ENCODE assay signal across 12 cellular contexts in genomic region chr12:76636141-76636692, GRCh38.
A peak's percentile ranks its signal among the peaks of the same experiment; 100 is the strongest.
DNase-seq lines count a peak whose midpoint lies in the region; ATAC-seq and TF ChIP-seq lines count a peak whose summit lies in the region.
"Had no signal": no experiment of that assay in that cellular context is flagged by ENCODE, and none has a peak within 500 bp of the region (broad histone marks: within the 10 kb centered on the region; RNA-seq: fewer than 3 reads in every experiment).

No MANE protein-coding gene starts in this region.

- H3K79me1 ChIP-seq in mesendoderm (ENCODE audit: low read length) = no peaks in the 10 kb centered on the region

- no peak overlapping the region for H3K23ac ChIP-seq in mesendoderm (ENCODE audit: low read length)

- WGBS in mesendoderm (ENCODE audit: extremely low coverage, insufficient coverage, low lambda C conversion rate) = no CpG with 5 or more reads among the region's 5 CpGs

- H4K5ac ChIP-seq in mesendoderm (ENCODE audit: low read length) = no peak overlapping the region

- no peaks in the 10 kb centered on the region for H3K36me3 ChIP-seq in mesendoderm (ENCODE audit: control insufficient read depth, insufficient read depth, low read length)

- no peak for TF ChIP-seq CTCF in GM13977 (IDR thresholded peaks at IDR 0.05; ENCODE audit: extremely low read depth, insufficient read depth, missing control alignments)

- in situ Hi-C loops in GM13977 (cut with MboI; ENCODE audit: low pct_unique_long_range_greater_than_20kb, low sequenced_read_pairs, unreplicated experiment) = no loop called here

- no peak overlapping the region for H3K56ac ChIP-seq in mesendoderm (ENCODE audit: low read length)

- no peak overlapping the region for H4K8ac ChIP-seq in mesendoderm (ENCODE audit: low read depth, low read length)

- H2BK120ac ChIP-seq in mesendoderm (ENCODE audit: low read depth, low read length) = no peak overlapping the region

- H3K4me3 ChIP-seq in mesendoderm (ENCODE audit: low read length) = no peak overlapping the region

- ATAC-seq in GM19351 (IDR thresholded peaks at IDR 0.05; ENCODE audit: unreplicated experiment) (peak; percentile 56), GM18858 (IDR thresholded peaks at IDR 0.05; ENCODE audit: unreplicated experiment) (no peak)

- no peaks in the 10 kb centered on the region for H3K4me1 ChIP-seq in mesendoderm (ENCODE audit: control insufficient read depth, low read depth, low read length)

- H3K18ac ChIP-seq in mesendoderm (ENCODE audit: low read length) = peak overlapping the region; percentile 32

- no peak overlapping the region for H2AK5ac ChIP-seq in mesendoderm (ENCODE audit: low read length)

- no peak overlapping the region for H3K4me2 ChIP-seq in mesendoderm (ENCODE audit: low read length)

- H3K27ac ChIP-seq in mesendoderm (ENCODE audit: low read depth, low read length) = no peak overlapping the region

- no peaks in the 10 kb centered on the region for H3K27me3 ChIP-seq in mesendoderm (ENCODE audit: insufficient read depth, low read length, poor library complexity)

- H3K9ac ChIP-seq in mesendoderm (ENCODE audit: low read length) = no peak overlapping the region

- H3K4ac ChIP-seq in mesendoderm (ENCODE audit: low read depth, low read length) = no peak overlapping the region

- no peak overlapping the region for H2BK15ac ChIP-seq in mesendoderm (replicated peaks; ENCODE audit: low read depth)

- no peaks in the 10 kb centered on the region for H3K79me2 ChIP-seq in mesendoderm (ENCODE audit: control insufficient read depth, insufficient read depth, low read length)

- H2BK5ac ChIP-seq in mesendoderm (ENCODE audit: low read length) = no peak overlapping the region

- peak; percentile 73 for DNase-seq in M059J (ENCODE audit: low read depth)
- peak; percentile 59 to 75 for DNase-seq in dermis microvascular lymphatic vessel endothelial cell (ENCODE audit: low read depth in 2 of 2)
- peak; percentile 87 for DNase-seq in mesendoderm
- DNase-seq in GM13977 (ENCODE audit: low spot score) = no peak
- no peak for DNase-seq in NCI-H1105 treated with DMSO at 0.1 percent for 48 hours (lab: John Stamatoyannopoulos, UW)
- DNase-seq: activated CD8-positive, alpha-beta memory T cell treated with anti-CD3 and anti-CD28 coated beads for 24 hours; CD8-positive, alpha-beta memory T cell; effector CD4-positive, alpha-beta T cell; GOT3; NCI-H2029 treated with DMSO at 0.1 percent for 48 hours had no signal

Comparison
In these comparisons a context has a peak if more than half of its experiments do, and no peak if none do; other contexts are left out.
1. DNase-seq: peak in M059J (single experiment), dermis microvascular lymphatic vessel endothelial cell (2 of 2) and mesendoderm (single experiment); none in GM13977 (single experiment) and NCI-H1105 treated with DMSO at 0.1 percent for 48 hours (single experiment).